7 cellular contexts compared by ENCODE assay signal in the genomic region with DNA sequence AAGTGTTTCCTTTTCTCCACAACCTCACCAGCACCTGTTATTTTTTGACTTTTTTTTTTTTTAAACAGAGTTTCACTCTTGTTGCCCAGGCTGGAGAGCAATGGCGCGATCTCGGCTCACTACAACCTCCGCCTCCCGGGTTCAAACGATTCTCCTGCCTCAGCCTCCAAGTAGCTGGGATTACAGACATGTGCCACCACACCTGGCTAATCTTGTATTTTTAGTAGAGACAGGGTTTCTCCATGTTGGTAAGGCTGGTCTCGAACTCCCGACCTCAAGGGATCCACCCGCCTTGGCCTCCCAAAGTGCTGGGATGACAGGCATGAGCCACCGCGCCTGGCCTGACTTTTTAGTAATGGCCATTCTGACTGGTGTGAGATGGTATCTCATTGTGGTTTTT.
DNase-seq lines count a peak whose midpoint lies in the region; ATAC-seq lines count a peak whose summit lies in the region.
"Not testable (repeated sequence)": the region's sequence is repeated elsewhere in the genome, so short reads cannot be mapped to it uniquely, and the experiment has no call there.

No MANE protein-coding gene starts in this region.

- H3K27ac Mint-ChIP-seq in CD4-positive, alpha-beta memory T cell, result peak overlapping the region in 5 of 7 donors; percentile 26 to 49 (median 43)
- peak overlapping the region; percentile 93 for H3K27ac Mint-ChIP-seq in T-helper 1 cell treated with Interleukin-12 subunit alpha and Interleukin-12 subunit beta and Interleukin-4 antibody, amounts not matched to agents 30 μg/mL and 1 μg/mL, for 36 hours
- H3K27ac Mint-ChIP-seq in activated CD4-positive, alpha-beta T cell treated with anti-CD3 and anti-CD28 coated beads, Interleukin-2, amount 10 ng/mL, durations not matched to agents 7 days and 5 days, result peak overlapping the region; percentile 42
- H3K27ac Mint-ChIP-seq in activated T-helper 1 cell treated with anti-CD3 and anti-CD28 coated beads, Interleukin-12 subunit alpha, Interleukin-12 subunit beta, Interleukin-2, Interleukin-4 antibody, amounts not matched to agents 30 ng/mL and 10 ng/mL and 1 ng/mL, durations not matched to agents 14 hours and 24 hours and 36 hours, result peak overlapping the region; percentile 8
- H3K27ac Mint-ChIP-seq in activated naive CD8-positive, alpha-beta T cell treated with anti-CD3 and anti-CD28 coated beads, Interleukin-2, amount 10 ng/mL, durations not matched to agents 7 days and 5 days, result peak overlapping the region; percentile 27
- H3K27ac Mint-ChIP-seq in naive B cell, result peak overlapping the region; percentile 47 to 98 (median 88)
- H3K27ac Mint-ChIP-seq in stimulated activated memory B cell treated with anti-CD40 and anti-IgM and Interleukin-4, amounts not matched to agents 10 μg/mL and 1 μg/mL and 100 μg/mL, for 72 hours, result peak overlapping the region; percentile 52

- H3K27me3 ChIP-seq in CD4-positive, alpha-beta memory T cell (ENCODE audit: insufficient read depth, low read length), result not testable (repeated sequence)

- H3K9me3 ChIP-seq in CD4-positive, alpha-beta memory T cell (ENCODE audit: control insufficient read depth in 1 of 2, low read length in 2 of 2), result not testable (repeated sequence)

- H3K27ac ChIP-seq in CD4-positive, alpha-beta memory T cell (ENCODE audit: low read depth, low read length), result not testable (repeated sequence)

- peaks cover 56 to 89% (median 70%) of the 10 kb centered on the region in 4 donors for H3K4me1 Mint-ChIP-seq in CD4-positive, alpha-beta memory T cell
- peaks cover 80% of the 10 kb centered on the region for H3K4me1 Mint-ChIP-seq in T-helper 1 cell treated with Interleukin-12 subunit alpha and Interleukin-12 subunit beta and Interleukin-4 antibody, amounts not matched to agents 30 μg/mL and 1 μg/mL, for 36 hours (ENCODE audit: low read depth)
- peaks cover 90% of the 10 kb centered on the region for H3K4me1 Mint-ChIP-seq in activated CD4-positive, alpha-beta T cell treated with anti-CD3 and anti-CD28 coated beads, Interleukin-2, amount 10 ng/mL, durations not matched to agents 7 days and 5 days
- peaks cover 94% of the 10 kb centered on the region for H3K4me1 Mint-ChIP-seq in activated T-helper 1 cell treated with anti-CD3 and anti-CD28 coated beads, Interleukin-12 subunit alpha, Interleukin-12 subunit beta, Interleukin-2, Interleukin-4 antibody, amounts not matched to agents 30 ng/mL and 10 ng/mL and 1 ng/mL, durations not matched to agents 14 hours and 24 hours and 36 hours (ENCODE audit: low read depth)
- peaks cover 81% of the 10 kb centered on the region for H3K4me1 Mint-ChIP-seq in activated naive CD8-positive, alpha-beta T cell treated with anti-CD3 and anti-CD28 coated beads, Interleukin-2, amount 10 ng/mL, durations not matched to agents 7 days and 5 days
- H3K4me1 Mint-ChIP-seq in naive B cell, result peaks cover 79 to 95% (median 84%) of the 10 kb centered on the region in 3 donors
- H3K4me1 Mint-ChIP-seq in stimulated activated memory B cell treated with anti-CD40 and anti-IgM and Interleukin-4, amounts not matched to agents 10 μg/mL and 1 μg/mL and 100 μg/mL, for 72 hours, result peaks cover 92% of the 10 kb centered on the region

- not testable (repeated sequence) for H3K36me3 ChIP-seq in CD4-positive, alpha-beta memory T cell (ENCODE audit: insufficient read depth, low read length)

- not testable (repeated sequence) for H3K9me3 Mint-ChIP-seq in CD4-positive, alpha-beta memory T cell; activated naive CD8-positive, alpha-beta T cell treated with anti-CD3 and anti-CD28 coated beads, Interleukin-2, amount 10 ng/mL, durations not matched to agents 7 days and 5 days; naive B cell; stimulated activated memory B cell treated with anti-CD40 and anti-IgM and Interleukin-4, amounts not matched to agents 10 μg/mL and 1 μg/mL and 100 μg/mL, for 72 hours
- peaks cover 15% of the 10 kb centered on the region for H3K9me3 Mint-ChIP-seq in T-helper 1 cell treated with Interleukin-12 subunit alpha and Interleukin-12 subunit beta and Interleukin-4 antibody, amounts not matched to agents 30 μg/mL and 1 μg/mL, for 36 hours
- H3K9me3 Mint-ChIP-seq in activated CD4-positive, alpha-beta T cell treated with anti-CD3 and anti-CD28 coated beads, Interleukin-2, amount 10 ng/mL, durations not matched to agents 7 days and 5 days, result peaks cover 16% of the 10 kb centered on the region
- peaks cover 14% of the 10 kb centered on the region for H3K9me3 Mint-ChIP-seq in activated T-helper 1 cell treated with anti-CD3 and anti-CD28 coated beads, Interleukin-12 subunit alpha, Interleukin-12 subunit beta, Interleukin-2, Interleukin-4 antibody, amounts not matched to agents 30 ng/mL and 10 ng/mL and 1 ng/mL, durations not matched to agents 14 hours and 24 hours and 36 hours

- H3K36me3 Mint-ChIP-seq in CD4-positive, alpha-beta memory T cell; activated naive CD8-positive, alpha-beta T cell treated with anti-CD3 and anti-CD28 coated beads, Interleukin-2, amount 10 ng/mL, durations not matched to agents 7 days and 5 days; naive B cell; stimulated activated memory B cell treated with anti-CD40 and anti-IgM and Interleukin-4, amounts not matched to agents 10 μg/mL and 1 μg/mL and 100 μg/mL, for 72 hours: not testable (repeated sequence)
- peaks cover 11% of the 10 kb centered on the region for H3K36me3 Mint-ChIP-seq in T-helper 1 cell treated with Interleukin-12 subunit alpha and Interleukin-12 subunit beta and Interleukin-4 antibody, amounts not matched to agents 30 μg/mL and 1 μg/mL, for 36 hours (ENCODE audit: low read depth)
- peaks cover 22% of the 10 kb centered on the region for H3K36me3 Mint-ChIP-seq in activated CD4-positive, alpha-beta T cell treated with anti-CD3 and anti-CD28 coated beads, Interleukin-2, amount 10 ng/mL, durations not matched to agents 7 days and 5 days (ENCODE audit: low read depth)
- peaks cover 10% of the 10 kb centered on the region for H3K36me3 Mint-ChIP-seq in activated T-helper 1 cell treated with anti-CD3 and anti-CD28 coated beads, Interleukin-12 subunit alpha, Interleukin-12 subunit beta, Interleukin-2, Interleukin-4 antibody, amounts not matched to agents 30 ng/mL and 10 ng/mL and 1 ng/mL, durations not matched to agents 14 hours and 24 hours and 36 hours (ENCODE audit: low read depth)

- H3K4me1 ChIP-seq in CD4-positive, alpha-beta memory T cell (ENCODE audit: insufficient read depth, low read length), result peaks cover 72% of the 10 kb centered on the region

- CTCF ChIA-PET in CD4-positive, alpha-beta memory T cell (lab: Charles Lee; ENCODE audit: partially characterized antibody), result not testable (repeated sequence)
- CTCF ChIA-PET in activated CD4-positive, alpha-beta T cell treated with anti-CD3 and anti-CD28 coated beads, Interleukin-2, amount 10 ng/mL, durations not matched to agents 7 days and 5 days (lab: Charles Lee), result interaction anchor here (0.6 kb wide), 1 partner anchor 160 kb away, joined by 3 read pairs; no protein-coding TSS in a partner anchor

- H3K27me3 Mint-ChIP-seq in CD4-positive, alpha-beta memory T cell; T-helper 1 cell treated with Interleukin-12 subunit alpha and Interleukin-12 subunit beta and Interleukin-4 antibody, amounts not matched to agents 30 μg/mL and 1 μg/mL, for 36 hours (ENCODE audit: low read depth); activated CD4-positive, alpha-beta T cell treated with anti-CD3 and anti-CD28 coated beads, Interleukin-2, amount 10 ng/mL, durations not matched to agents 7 days and 5 days; activated T-helper 1 cell treated with anti-CD3 and anti-CD28 coated beads, Interleukin-12 subunit alpha, Interleukin-12 subunit beta, Interleukin-2, Interleukin-4 antibody, amounts not matched to agents 30 ng/mL and 10 ng/mL and 1 ng/mL, durations not matched to agents 14 hours and 24 hours and 36 hours (ENCODE audit: insufficient read depth); activated naive CD8-positive, alpha-beta T cell treated with anti-CD3 and anti-CD28 coated beads, Interleukin-2, amount 10 ng/mL, durations not matched to agents 7 days and 5 days; naive B cell; stimulated activated memory B cell treated with anti-CD40 and anti-IgM and Interleukin-4, amounts not matched to agents 10 μg/mL and 1 μg/mL and 100 μg/mL, for 72 hours: not testable (repeated sequence)

- ATAC-seq in activated naive CD8-positive, alpha-beta T cell treated with anti-CD3 and anti-CD28 coated beads, Interleukin-2, amount 10 ng/mL, durations not matched to agents 7 days and 5 days (ENCODE audit: low read depth); naive B cell (ENCODE audit: low read depth in 2 of 2); stimulated activated memory B cell treated with anti-CD40 and anti-IgM and Interleukin-4, amounts not matched to agents 10 μg/mL and 1 μg/mL and 100 μg/mL, for 72 hours: not testable (repeated sequence)

- DNase-seq in CD4-positive, alpha-beta memory T cell; activated CD4-positive, alpha-beta T cell treated with anti-CD3 and anti-CD28 coated beads, Interleukin-2, amount 10 ng/mL, durations not matched to agents 7 days and 5 days; activated T-helper 1 cell treated with anti-CD3 and anti-CD28 coated beads, Interleukin-12 subunit alpha, Interleukin-12 subunit beta, Interleukin-2, Interleukin-4 antibody, amounts not matched to agents 30 ng/mL and 10 ng/mL and 1 ng/mL, durations not matched to agents 14 hours and 24 hours and 36 hours (ENCODE audit: low spot score); activated naive CD8-positive, alpha-beta T cell treated with anti-CD3 and anti-CD28 coated beads, Interleukin-2, amount 10 ng/mL, durations not matched to agents 7 days and 5 days; naive B cell: not testable (repeated sequence)

- not testable (repeated sequence) for H3K4me3 Mint-ChIP-seq in CD4-positive, alpha-beta memory T cell; activated CD4-positive, alpha-beta T cell treated with anti-CD3 and anti-CD28 coated beads, Interleukin-2, amount 10 ng/mL, durations not matched to agents 7 days and 5 days; activated T-helper 1 cell treated with anti-CD3 and anti-CD28 coated beads, Interleukin-12 subunit alpha, Interleukin-12 subunit beta, Interleukin-2, Interleukin-4 antibody, amounts not matched to agents 30 ng/mL and 10 ng/mL and 1 ng/mL, durations not matched to agents 14 hours and 24 hours and 36 hours; activated naive CD8-positive, alpha-beta T cell treated with anti-CD3 and anti-CD28 coated beads, Interleukin-2, amount 10 ng/mL, durations not matched to agents 7 days and 5 days; stimulated activated memory B cell treated with anti-CD40 and anti-IgM and Interleukin-4, amounts not matched to agents 10 μg/mL and 1 μg/mL and 100 μg/mL, for 72 hours
- H3K4me3 Mint-ChIP-seq in T-helper 1 cell treated with Interleukin-12 subunit alpha and Interleukin-12 subunit beta and Interleukin-4 antibody, amounts not matched to agents 30 μg/mL and 1 μg/mL, for 36 hours, result peak overlapping the region; percentile 13
- H3K4me3 Mint-ChIP-seq in naive B cell, result peak overlapping the region in 6 of 8 donors; percentile 6 to 74 (median 26)

- not testable (repeated sequence) for H3K4me3 ChIP-seq in CD4-positive, alpha-beta memory T cell (ENCODE audit: low read length in 2 of 2)

- POLR2A ChIA-PET in CD4-positive, alpha-beta memory T cell (lab: Charles Lee; ENCODE audit: partially characterized antibody); activated CD4-positive, alpha-beta T cell treated with anti-CD3 and anti-CD28 coated beads, Interleukin-2, amount 10 ng/mL, durations not matched to agents 7 days and 5 days (lab: Charles Lee): not testable (repeated sequence)
- POLR2A ChIA-PET in activated naive CD8-positive, alpha-beta T cell treated with anti-CD3 and anti-CD28 coated beads, Interleukin-2, amount 10 ng/mL, durations not matched to agents 7 days and 5 days (lab: Charles Lee), result interaction anchor here (0.8 kb wide), 1 partner anchor 127 kb away, joined by 4 read pairs; no protein-coding TSS in a partner anchor

- intact Hi-C loops in CD4-positive, alpha-beta memory T cell (cut with micrococcal nuclease), result not testable (repeated sequence)
- intact Hi-C loops in activated T-helper 1 cell treated with anti-CD3 and anti-CD28 coated beads, Interleukin-12 subunit alpha, Interleukin-12 subunit beta, Interleukin-2, Interleukin-4 antibody, amounts not matched to agents 30 ng/mL and 10 ng/mL and 1 ng/mL, durations not matched to agents 14 hours and 24 hours and 36 hours (cut with micrococcal nuclease), result loop anchor here (5.0 kb wide), 1 partner anchor 357 kb away; no protein-coding TSS in a partner anchor

Comparison
In these comparisons a context has a peak if more than half of its experiments do, and no peak if none do; other contexts are left out.
1. H3K27ac Mint-ChIP-seq: peak in every context shown above with its lines; median percentile 93 in T-helper 1 cell treated with Interleukin-12 subunit alpha and Interleukin-12 subunit beta and Interleukin-4 antibody, amounts not matched to agents 30 μg/mL and 1 μg/mL, for 36 hours; 88 in naive B cell; 52 in stimulated activated memory B cell treated with anti-CD40 and anti-IgM and Interleukin-4, amounts not matched to agents 10 μg/mL and 1 μg/mL and 100 μg/mL, for 72 hours; 43 in CD4-positive, alpha-beta memory T cell; 42 in activated CD4-positive, alpha-beta T cell treated with anti-CD3 and anti-CD28 coated beads, Interleukin-2, amount 10 ng/mL, durations not matched to agents 7 days and 5 days; 27 in activated naive CD8-positive, alpha-beta T cell treated with anti-CD3 and anti-CD28 coated beads, Interleukin-2, amount 10 ng/mL, durations not matched to agents 7 days and 5 days; 8 in activated T-helper 1 cell treated with anti-CD3 and anti-CD28 coated beads, Interleukin-12 subunit alpha, Interleukin-12 subunit beta, Interleukin-2, Interleukin-4 antibody, amounts not matched to agents 30 ng/mL and 10 ng/mL and 1 ng/mL, durations not matched to agents 14 hours and 24 hours and 36 hours.